8 cellular contexts compared by ENCODE assay signal in genomic region chr18:46073474-46074331, GRCh38. TPM values are rescaled to one million over a fixed set of nuclear protein-coding genes. Genes with fewer than 3 reads are reported as not detected.
A peak's percentile ranks its signal among the peaks of the same experiment; 100 is the strongest.
DNase-seq lines count a peak whose midpoint lies in the region; ATAC-seq, FAIRE-seq and TF ChIP-seq lines count a peak whose summit lies in the region.

No MANE protein-coding gene starts in this region.

- H2AFZ ChIP-seq in SU-DHL-6 (ENCODE audit: low read depth, low read length, severe bottlenecking), result no peak overlapping the region

- H3K9ac ChIP-seq in SU-DHL-6 (ENCODE audit: low read length), result no peak overlapping the region

- no peaks in the 10 kb centered on the region for H4K20me1 ChIP-seq in SU-DHL-6 (ENCODE audit: low read depth, low read length)

- peak; percentile 58 for TF ChIP-seq CTCF in A549 (IDR thresholded peaks at IDR 0.05)
- TF ChIP-seq CTCF in GM12864 (IDR thresholded peaks at IDR 0.05; ENCODE audit: low read depth, low read length, missing control alignments), result peak; percentile 52
- TF ChIP-seq CTCF in SU-DHL-6 (IDR thresholded peaks at IDR 0.05; ENCODE audit: insufficient read depth, low read length, poor library complexity, severe bottlenecking), result peak; percentile 79
- TF ChIP-seq CTCF in MCF 10A (IDR thresholded peaks at IDR 0.05; ENCODE audit: unreplicated experiment), result peak; percentile 47

- DNase-seq in A549 (ENCODE audit: low read depth in 1 of 2, low spot score in 1 of 2) (peak in 1 of 2 experiments; percentile 55), GM12864 (ENCODE audit: low read depth) (peak; percentile 18), NCI-H128 (lab: John Stamatoyannopoulos, UW; ENCODE audit: unreplicated experiment) (peak; percentile 80), MCF 10A (ENCODE audit: unreplicated experiment) (peak; percentile 83)
- peak; percentile 67 to 73 for DNase-seq in stimulated activated CD4-positive, alpha-beta T cell treated with anti-CD3 and anti-CD28 coated beads, Interleukin-2, amount 100 ng/mL, for 48 hours

- peaks cover 28% of the 10 kb centered on the region; the same call in 1 of the 2 replicates for H3F3A ChIP-seq in SU-DHL-6 (ENCODE audit: insufficient read depth)

- no peak overlapping the region for H3K27ac ChIP-seq in A549
- H3K27ac ChIP-seq in SU-DHL-6 (ENCODE audit: low read depth, low read length), result no peak overlapping the region

- CTCF ChIA-PET in A549 (lab: Yijun Ruan, JAX), result interaction anchor here (0.6 to 2.1 kb wide), 23 partner anchors 10 to 724 kb away, joined by 3 to 10 read pairs (median 3); no protein-coding TSS in a partner anchor
- CTCF ChIA-PET in MCF 10A (lab: Yijun Ruan, JAX), result interaction anchor here (0.6 to 3.5 kb wide), 31 partner anchors 8 to 408 kb away, joined by 3 to 31 read pairs (median 4); partner anchors contain the start of gene ATP5F1A

- H3K4me3 ChIP-seq in A549 (no peak overlapping the region), GM12864 (ENCODE audit: low read depth, low read length) (no peak overlapping the region), SU-DHL-6 (ENCODE audit: insufficient read depth, low read length, poor library complexity, severe bottlenecking) (no peak overlapping the region)

- H3K4me1 Mint-ChIP-seq in MCF 10A (ENCODE audit: insufficient read depth, unreplicated experiment), result peaks cover 33% of the 10 kb centered on the region

- no peaks in the 10 kb centered on the region for H3K79me2 ChIP-seq in SU-DHL-6 (ENCODE audit: insufficient read depth, low read length)

- POLR2A ChIA-PET in A549 (lab: Yijun Ruan, JAX) (interaction anchor here (1.0 kb wide), 1 partner anchor 61 kb away, joined by 3 read pairs; no protein-coding TSS in a partner anchor), MCF 10A (lab: Yijun Ruan, JAX) (interaction anchor here (0.7 to 2.5 kb wide), 24 partner anchors 9 to 1076 kb away, joined by 3 to 8 read pairs (median 3); partner anchors contain the start of genes ATP5F1A and HAUS1)

- FAIRE-seq in A549 (lab: Jason Lieb, UNC) (no peak), islet of Langerhans (lab: Jason Lieb, UNC) (peak; percentile 97)

- H3K9me3 ChIP-seq in A549 (no peaks in the 10 kb centered on the region), SU-DHL-6 (ENCODE audit: insufficient read depth, low read length) (no peaks in the 10 kb centered on the region)

- peaks cover 21% of the 10 kb centered on the region for H3K36me3 Mint-ChIP-seq in MCF 10A (ENCODE audit: insufficient read depth, unreplicated experiment)

- 0 out of 3 replicates have a peak, but pooled peaks cover 3% of the 10 kb centered on the region for H3K4me1 ChIP-seq in A549

- ATAC-seq in A549, result peak; percentile 55 to 81
- no peak for ATAC-seq in GM19023 (IDR thresholded peaks at IDR 0.05; ENCODE audit: unreplicated experiment)

- no peaks in the 10 kb centered on the region for H3K9me2 ChIP-seq in SU-DHL-6 (replicated peaks; ENCODE audit: insufficient read depth, low read length)

- no peaks in the 10 kb centered on the region for H3K27me3 Mint-ChIP-seq in MCF 10A (ENCODE audit: insufficient read depth, unreplicated experiment)

- no peak overlapping the region for H3K4me2 ChIP-seq in A549
- no peak overlapping the region for H3K4me2 ChIP-seq in SU-DHL-6 (ENCODE audit: low read depth, low read length, poor library complexity, severe bottlenecking)

- TF ChIP-seq RAD21 in A549 (conservative IDR thresholded peaks at IDR 0.05 in 1 of 2, IDR thresholded peaks at IDR 0.05 in 1 of 2), result peak; percentile 62 to 63

- TF ChIP-seq POLR2A in A549 (IDR thresholded peaks at IDR 0.05; ENCODE audit: low read length), result no peak

- WGBS in A549 (ENCODE audit: missing lambda C conversion rate), result 31% methylated on average over 9 of the region's 9 CpGs

- H3K9me3 Mint-ChIP-seq in MCF 10A (ENCODE audit: unreplicated experiment), result no peaks in the 10 kb centered on the region

- intact Hi-C loops in MCF 10A (cut with micrococcal nuclease), result loop anchor here (1.0 to 2.0 kb wide), 4 partner anchors 99 to 408 kb away; no protein-coding TSS in a partner anchor

- no peaks in the 10 kb centered on the region for H3K27me3 ChIP-seq in SU-DHL-6 (ENCODE audit: low read length)

- no peak overlapping the region for H3K27ac Mint-ChIP-seq in MCF 10A (ENCODE audit: low read depth, unreplicated experiment)

- TF ChIP-seq EP300 in A549 (IDR thresholded peaks at IDR 0.05), result no peak

- BruUV-seq in MCF 10A (replicated peaks; lab: Mats Ljungman, UMichigan), result no TSS peak

- no peaks in the 10 kb centered on the region; the same call in 1 of the 2 replicates for H3K36me3 ChIP-seq in SU-DHL-6 (ENCODE audit: low read length)

- H3K4me3 Mint-ChIP-seq in MCF 10A (ENCODE audit: unreplicated experiment), result no peak overlapping the region

TF ChIP-seq in A549, 52 proteins besides CTCF, POLR2A, EP300 and RAD21:
- TF ChIP-seq SMC3 (IDR thresholded peaks at IDR 0.05) (peak; percentile 47), TP53 (CRISPR knock-in tag; IDR thresholded peaks at IDR 0.05) (no peak)

RNA-seq across cellular contexts. Expression of gene PSTPIP2, which starts 1.6 kb away (rescaled TPM):
- polyA plus RNA-seq in A549 (2011; rRNA removed), result 0.15 and 0.19 TPM in 2 replicates
- polyA plus RNA-seq in A549 (2012; cell fraction: cytosol; rRNA removed), result 0.04 and 0.09 TPM in 2 replicates
- polyA plus RNA-seq in A549 (2012; cell fraction: nucleus; rRNA removed), result 0.05 and 0.17 TPM in 2 replicates
- 0.10 to 0.22 TPM (median 0.20 TPM) in 3 replicates for polyA plus RNA-seq in A549 (2017; fragmentation: RNase III; extraction: RNeasy Plus Mini Kit Qiagen cat#74134 plus additional on column Dnase treatment)
- not detected in 2 replicates for polyA minus RNA-seq in A549 (2011; rRNA and poly(A)+ RNA removed)
- total RNA-seq in MCF 10A (2022), result 27.8 and 27.9 TPM in 2 replicates

RNA-seq across cellular contexts. Expression of gene ATP5F1A, which starts 24.4 kb away (rescaled TPM):
- polyA plus RNA-seq in A549 (2011; rRNA removed) (492 and 543 TPM in 2 replicates), A549 (2017; fragmentation: RNase III; extraction: RNeasy Plus Mini Kit Qiagen cat#74134 plus additional on column Dnase treatment) (411 to 422 TPM (median 413 TPM) in 3 replicates)
- 381 and 388 TPM in 2 replicates for polyA plus RNA-seq in A549 (2012; cell fraction: cytosol; rRNA removed)
- polyA plus RNA-seq in A549 (2012; cell fraction: nucleus; rRNA removed), result 294 and 432 TPM in 2 replicates
- polyA minus RNA-seq in A549 (2011; rRNA and poly(A)+ RNA removed), result 392 and 431 TPM in 2 replicates
- 363 and 458 TPM in 2 replicates for total RNA-seq in MCF 10A (2022)

RNA-seq across cellular contexts. Expression of gene HAUS1, which starts 30.5 kb away (rescaled TPM):
- polyA plus RNA-seq in A549 (2011; rRNA removed), result 52.6 and 58.6 TPM in 2 replicates
- polyA plus RNA-seq in A549 (2012; cell fraction: cytosol; rRNA removed), result 38.7 and 47.6 TPM in 2 replicates
- polyA plus RNA-seq in A549 (2012; cell fraction: nucleus; rRNA removed), result 7.8 and 10.8 TPM in 2 replicates
- 55.5 to 59.7 TPM (median 55.8 TPM) in 3 replicates for polyA plus RNA-seq in A549 (2017; fragmentation: RNase III; extraction: RNeasy Plus Mini Kit Qiagen cat#74134 plus additional on column Dnase treatment)
- polyA minus RNA-seq in A549 (2011; rRNA and poly(A)+ RNA removed), result 9.3 and 9.5 TPM in 2 replicates
- total RNA-seq in MCF 10A (2022), result 14.9 and 21.6 TPM in 2 replicates
